Comparison of ENCODE assay signal across 11 cellular contexts in the genomic region with DNA sequence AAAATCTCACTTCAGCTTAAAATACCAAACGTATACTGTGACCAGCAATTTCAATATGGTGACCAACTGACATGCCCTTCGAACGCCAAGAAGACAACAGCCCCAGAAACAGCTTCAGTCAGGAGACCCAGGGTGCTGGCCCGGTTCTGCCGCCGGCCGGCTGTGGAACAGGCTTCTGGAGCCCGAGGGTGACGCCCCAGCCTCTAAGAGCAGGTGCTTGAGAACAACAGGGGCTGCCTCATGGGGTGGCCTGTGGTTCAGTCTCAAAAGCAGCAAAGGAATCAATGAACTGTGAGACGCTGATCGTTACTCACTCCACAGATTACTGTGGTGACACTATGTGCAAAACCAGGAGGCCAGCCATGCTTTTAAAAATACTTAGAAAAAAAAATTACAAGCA. TPM values are rescaled to one million over a fixed set of nuclear protein-coding genes. Genes with fewer than 3 reads are reported as not detected.
DNase-seq lines count a peak whose midpoint lies in the region; ATAC-seq and TF ChIP-seq lines count a peak whose summit lies in the region.
"Had no signal": no experiment of that assay in that cellular context is flagged by ENCODE, and none has a peak within 500 bp of the region (broad histone marks: within the 10 kb centered on the region; RNA-seq: fewer than 3 reads in every experiment).

No MANE protein-coding gene starts in this region.

- TF ChIP-seq CTCF in GM13976 (IDR thresholded peaks at IDR 0.05; ENCODE audit: borderline replicate concordance, control extremely low read depth, extremely low read depth, insufficient read depth, missing control alignments) = no peak

- ATAC-seq in GM21381 (IDR thresholded peaks at IDR 0.05; ENCODE audit: unreplicated experiment) = peak; percentile 40
- peak; percentile 48 for ATAC-seq in HG03135 (IDR thresholded peaks at IDR 0.05; ENCODE audit: unreplicated experiment)
- peak; percentile 68 to 86 for ATAC-seq in naive B cell (ENCODE audit: low read depth in 2 of 2)
- ATAC-seq in stimulated activated effector memory CD8-positive, alpha-beta T cell treated with anti-CD3 and anti-CD28 coated beads, Interleukin-12 subunit alpha, Interleukin-12 subunit beta, amount 100 ng/mL, for 72 hours = no peak

- peaks cover 14 to 17% (median 17%) of the 10 kb centered on the region in 3 donors for H3K4me1 Mint-ChIP-seq in naive B cell
- H3K4me1 Mint-ChIP-seq in stimulated activated effector memory CD8-positive, alpha-beta T cell treated with anti-CD3 and anti-CD28 coated beads, Interleukin-12 subunit alpha, Interleukin-12 subunit beta, amount 100 ng/mL, for 72 hours = peaks cover 38% of the 10 kb centered on the region

- peaks cover 6 to 20% (median 10%) of the 10 kb centered on the region in 3 donors for H3K27me3 Mint-ChIP-seq in naive B cell
- H3K27me3 Mint-ChIP-seq: stimulated activated naive CD8-positive, alpha-beta T cell treated with anti-CD3 and anti-CD28 coated beads, Interleukin-15, Interleukin-2, amounts not matched to agents 100 ng/mL and 50 ng/mL, for 24 hours had no signal

- DNase-seq in GM13976 (ENCODE audit: low spot score) (peak; percentile 81), naive B cell (peak; percentile 11), H4 (ENCODE audit: low spot score) (no peak), NCI-H774 (lab: John Stamatoyannopoulos, UW) (no peak)
- DNase-seq in stimulated activated effector memory CD8-positive, alpha-beta T cell treated with anti-CD3 and anti-CD28 coated beads, Interleukin-12 subunit alpha, Interleukin-12 subunit beta, amount 100 ng/mL, for 72 hours (ENCODE audit: low spot score in 2 of 2) = no peak
- no peak for DNase-seq in stimulated activated naive CD4-positive, alpha-beta T cell (lab: John Stamatoyannopoulos, UW)
- DNase-seq: glutamatergic neuron, NCI-H526 treated with DMSO at 0.1 percent for 48 hours had no signal

- H3K27ac Mint-ChIP-seq in naive B cell = peak overlapping the region in 3 of 6 donors; percentile 26 to 60 (median 56)
- H3K27ac Mint-ChIP-seq in stimulated activated effector memory CD8-positive, alpha-beta T cell treated with anti-CD3 and anti-CD28 coated beads, Interleukin-12 subunit alpha, Interleukin-12 subunit beta, amount 100 ng/mL, for 72 hours = no peak overlapping the region
- H3K27ac Mint-ChIP-seq: stimulated activated naive CD8-positive, alpha-beta T cell treated with anti-CD3 and anti-CD28 coated beads, Interleukin-15, Interleukin-2, amounts not matched to agents 100 ng/mL and 50 ng/mL, for 24 hours had no signal

- peak overlapping the region in 5 of 8 donors; percentile 26 to 74 (median 36) for H3K4me3 Mint-ChIP-seq in naive B cell
- H3K4me3 Mint-ChIP-seq in stimulated activated effector memory CD8-positive, alpha-beta T cell treated with anti-CD3 and anti-CD28 coated beads, Interleukin-12 subunit alpha, Interleukin-12 subunit beta, amount 100 ng/mL, for 72 hours = no peak overlapping the region
- H3K4me3 Mint-ChIP-seq: stimulated activated naive CD8-positive, alpha-beta T cell treated with anti-CD3 and anti-CD28 coated beads, Interleukin-15, Interleukin-2, amounts not matched to agents 100 ng/mL and 50 ng/mL, for 24 hours had no signal

- peaks cover 0 to 6% of the 10 kb centered on the region in 2 donors for H3K36me3 Mint-ChIP-seq in naive B cell
- H3K36me3 Mint-ChIP-seq in stimulated activated effector memory CD8-positive, alpha-beta T cell treated with anti-CD3 and anti-CD28 coated beads, Interleukin-12 subunit alpha, Interleukin-12 subunit beta, amount 100 ng/mL, for 72 hours = no peaks in the 10 kb centered on the region

- in situ Hi-C loops in GM13976 (cut with MboI; ENCODE audit: low sequenced_read_pairs, unreplicated experiment) = no loop called here

- H3K9me3 Mint-ChIP-seq in naive B cell = no peaks in the 10 kb centered on the region
- H3K9me3 Mint-ChIP-seq in stimulated activated effector memory CD8-positive, alpha-beta T cell treated with anti-CD3 and anti-CD28 coated beads, Interleukin-12 subunit alpha, Interleukin-12 subunit beta, amount 100 ng/mL, for 72 hours = no peaks in the 10 kb centered on the region
- H3K9me3 Mint-ChIP-seq: stimulated activated naive CD8-positive, alpha-beta T cell treated with anti-CD3 and anti-CD28 coated beads, Interleukin-15, Interleukin-2, amounts not matched to agents 100 ng/mL and 50 ng/mL, for 24 hours had no signal

RNA-seq across cellular contexts. Expression of a gene that starts 17.3 kb away (rescaled TPM):
- under 1 TPM in 3 of 6 donors, not detected in 3; 0.40 to 0.88 (median 0.65) TPM for polyA plus RNA-seq in naive B cell (ENCODE audit: low read depth in 6 of 6)
- 0.97 and 1.5 TPM in 2 replicates for total RNA-seq in H4 (2014; rRNA removed; shearing (Covaris generic))

RNA-seq across cellular contexts. Expression of a gene that starts 54.8 kb away (rescaled TPM):
- 10 to 100 TPM; 59.3 to 73.5 (median 67.9) TPM for polyA plus RNA-seq in naive B cell (ENCODE audit: low read depth in 6 of 6)
- 41.1 and 52.5 TPM in 2 replicates for total RNA-seq in H4 (2014; rRNA removed; shearing (Covaris generic))

Comparison
In these comparisons a context has a peak if more than half of its experiments do, and no peak if none do; other contexts are left out.
1. DNase-seq: peak in GM13976 (single experiment) and naive B cell (single experiment); none in stimulated activated effector memory CD8-positive, alpha-beta T cell treated with anti-CD3 and anti-CD28 coated beads, Interleukin-12 subunit alpha, Interleukin-12 subunit beta, amount 100 ng/mL, for 72 hours (0 of 2), H4 (single experiment), NCI-H774 (single experiment) and stimulated activated naive CD4-positive, alpha-beta T cell (0 of 6).